ENCODE assay signal across 25 cellular contexts in the genomic region with DNA sequence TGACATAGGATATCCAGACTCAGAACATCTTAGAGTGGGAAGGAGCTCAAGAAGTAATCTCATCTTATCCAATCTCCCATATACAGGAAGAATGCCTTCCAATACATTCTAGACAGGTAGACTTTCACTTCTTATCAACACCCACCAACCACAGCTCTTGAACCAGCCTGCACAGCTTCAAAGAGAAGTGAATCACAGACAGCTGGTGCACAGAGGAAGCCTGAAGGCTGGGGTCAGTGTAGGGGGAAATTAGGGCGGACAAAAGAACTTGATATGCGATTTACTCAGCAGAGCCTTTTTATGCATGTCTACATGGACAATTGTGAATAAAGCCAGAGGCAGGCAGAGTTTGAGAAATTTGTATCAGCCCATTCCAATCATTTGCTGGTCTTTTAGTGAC.
DNase-seq lines count a peak whose midpoint lies in the region; ATAC-seq, FAIRE-seq and TF ChIP-seq lines count a peak whose summit lies in the region.
"Had no signal": no experiment of that assay in that cellular context is flagged by ENCODE, and none has a peak within 500 bp of the region (broad histone marks: within the 10 kb centered on the region; RNA-seq: fewer than 3 reads in every experiment).

No MANE protein-coding gene starts in this region.

- H3K4me1 Mint-ChIP-seq in astrocyte (ENCODE audit: low read depth, unreplicated experiment), result peaks cover 20% of the 10 kb centered on the region
- no peaks in the 10 kb centered on the region for H3K4me1 Mint-ChIP-seq in T-helper 17 cell

- H2AK5ac ChIP-seq in trophoblast cell (ENCODE audit: low read length), result no peak overlapping the region

- H3K4me3 Mint-ChIP-seq in astrocyte (ENCODE audit: unreplicated experiment) (peak overlapping the region; percentile 56), T-helper 17 cell (no peak overlapping the region)
- H3K4me3 Mint-ChIP-seq: CD4-positive, CD25-positive, alpha-beta regulatory T cell; IgD-negative memory B cell had no signal

- H3K4me3 ChIP-seq in astrocyte (ENCODE audit: insufficient read depth, low read depth, low read length) (no peak overlapping the region), trophoblast cell (ENCODE audit: low read depth, low read length) (no peak overlapping the region)
- H3K4me3 ChIP-seq: GM12878, MG63, SJSA1 had no signal

- H3K27me3 Mint-ChIP-seq in astrocyte (ENCODE audit: low read depth, unreplicated experiment) (peaks cover 24% of the 10 kb centered on the region), T-helper 17 cell (peaks cover 56% of the 10 kb centered on the region)

- H3K79me1 ChIP-seq in trophoblast cell (ENCODE audit: low read length), result no peaks in the 10 kb centered on the region

- no peak for TF ChIP-seq CTCF in astrocyte (IDR thresholded peaks at IDR 0.05; ENCODE audit: insufficient read depth, low read depth, low read length)

- DNase-seq in NCI-H226 (peak; percentile 8), astrocyte (ENCODE audit: low read depth) (no peak), kidney tubule cell (ENCODE audit: low spot score) (peak; percentile 22), trophoblast cell (no peak), GM19239 (ENCODE audit: insufficient read length, low spot score) (no peak), T-helper 17 cell (no peak)
- no peak for DNase-seq in activated CD4-positive, alpha-beta T cell treated with anti-CD3 and anti-CD28 coated beads for 4 hours
- DNase-seq: Caco-2; CD4-positive, CD25-positive, alpha-beta regulatory T cell; DMS 273 treated with DMSO at 0.1 percent for 48 hours; DND-41; Kasumi-1; MG63; NCI-H1048; NCI-H1417 treated with DMSO at 0.1 percent for 48 hours; NCI-H1930; NCI-H2227 treated with DMSO at 0.1 percent for 48 hours; NCI-H524; NCI-H82; OCI-M1 had no signal

- no peak overlapping the region for H3K9ac ChIP-seq in astrocyte (ENCODE audit: low read length)
- H3K9ac ChIP-seq in trophoblast cell (ENCODE audit: low read length), result no peak overlapping the region

- H4K8ac ChIP-seq in trophoblast cell (ENCODE audit: low read depth, low read length), result no peak overlapping the region

- H2BK12ac ChIP-seq in trophoblast cell (ENCODE audit: low read length), result no peak overlapping the region

- H3K36me3 Mint-ChIP-seq in astrocyte (ENCODE audit: low read depth, unreplicated experiment) (peaks cover 5% of the 10 kb centered on the region), T-helper 17 cell (ENCODE audit: low read depth) (no peaks in the 10 kb centered on the region)
- H3K36me3 Mint-ChIP-seq: CD4-positive, CD25-positive, alpha-beta regulatory T cell; IgD-negative memory B cell had no signal

- H3K27ac ChIP-seq in astrocyte (ENCODE audit: low read depth, low read length) (no peak overlapping the region), trophoblast cell (ENCODE audit: low read depth, low read length) (no peak overlapping the region)
- H3K27ac ChIP-seq: SJSA1 had no signal

- WGBS in trophoblast cell (ENCODE audit: extremely low coverage, insufficient coverage, insufficient read length), result no CpG with 5 or more reads among the region's 2 CpGs

- no peaks in the 10 kb centered on the region for H4K20me1 ChIP-seq in astrocyte (ENCODE audit: insufficient read depth, low read length)

- ATAC-seq in T-helper 17 cell, result no peak
- ATAC-seq in GM18868 (IDR thresholded peaks at IDR 0.05; ENCODE audit: unreplicated experiment), result no peak
- ATAC-seq: GM12878 had no signal

- H3K79me2 ChIP-seq in astrocyte (ENCODE audit: insufficient read depth, low read length) (no peaks in the 10 kb centered on the region), trophoblast cell (ENCODE audit: control insufficient read depth, insufficient read depth, low read length, poor library complexity) (no peaks in the 10 kb centered on the region)

- no peak overlapping the region for H3K23ac ChIP-seq in trophoblast cell (ENCODE audit: low read length)

- H2AFZ ChIP-seq in astrocyte (ENCODE audit: low read depth, low read length), result no peak overlapping the region
- no peak overlapping the region for H2AFZ ChIP-seq in trophoblast cell (ENCODE audit: insufficient read depth, low read length, poor library complexity)

- no peak overlapping the region for H3K18ac ChIP-seq in trophoblast cell (ENCODE audit: low read length)

- H3K4me1 ChIP-seq in astrocyte (ENCODE audit: insufficient read depth, low read length) (peaks cover 2% of the 10 kb centered on the region), trophoblast cell (ENCODE audit: control insufficient read depth in 1 of 2, insufficient read depth in 2 of 2, low read length in 2 of 2) (peaks cover 5 to 9% of the 10 kb centered on the region in 2 experiments)
- H3K4me1 ChIP-seq: Caco-2, SJSA1 had no signal

- no peak overlapping the region for H3K4ac ChIP-seq in trophoblast cell (ENCODE audit: low read depth, low read length)

- H4K12ac ChIP-seq in trophoblast cell (ENCODE audit: low read depth, low read length), result no peak overlapping the region

- peaks cover 15% of the 10 kb centered on the region for H3K9me3 Mint-ChIP-seq in astrocyte (ENCODE audit: unreplicated experiment)

- H3K4me2 ChIP-seq in astrocyte (ENCODE audit: low read length), result no peak overlapping the region
- peak overlapping the region; percentile 25 for H3K4me2 ChIP-seq in trophoblast cell (ENCODE audit: low read length)

- H3K27ac Mint-ChIP-seq in astrocyte (ENCODE audit: unreplicated experiment), result peak overlapping the region; percentile 93
- no peak overlapping the region for H3K27ac Mint-ChIP-seq in T-helper 17 cell
- H3K27ac Mint-ChIP-seq: CD4-positive, CD25-positive, alpha-beta regulatory T cell; IgD-negative memory B cell had no signal

- no peak overlapping the region for H2BK5ac ChIP-seq in trophoblast cell (ENCODE audit: low read depth, low read length, poor library complexity)

- FAIRE-seq in astrocyte (lab: Jason Lieb, UNC), result no peak
- FAIRE-seq in GM19239 (lab: Jason Lieb, UNC), result no peak
- FAIRE-seq: GM12878, RCC 7860 had no signal

- no peak overlapping the region for H2BK120ac ChIP-seq in trophoblast cell (ENCODE audit: insufficient read depth, low read length, poor library complexity)

- H3K27me3 ChIP-seq in astrocyte (ENCODE audit: insufficient read depth, low read length), result peaks cover 9% of the 10 kb centered on the region
- H3K27me3 ChIP-seq in trophoblast cell (ENCODE audit: insufficient read depth, low read length), result peaks cover 8% of the 10 kb centered on the region

- H3K36me3 ChIP-seq in astrocyte (ENCODE audit: insufficient read depth, low read length) (no peaks in the 10 kb centered on the region), trophoblast cell (ENCODE audit: control insufficient read depth in 1 of 2, insufficient read depth in 2 of 2, low read length in 2 of 2) (no peaks in the 10 kb centered on the region)
- H3K36me3 ChIP-seq: MG63, SJSA1 had no signal

- H3K9me3 ChIP-seq in astrocyte (ENCODE audit: insufficient read depth, low read depth, low read length) (no peaks in the 10 kb centered on the region), trophoblast cell (ENCODE audit: insufficient read depth, low read depth, low read length) (peaks cover 10% of the 10 kb centered on the region), T-helper 17 cell (ENCODE audit: control insufficient read depth, low read length, poor library complexity, severe bottlenecking) (no peaks in the 10 kb centered on the region)
- H3K9me3 ChIP-seq: Caco-2, SJSA1 had no signal

- no peak overlapping the region for H4K91ac ChIP-seq in trophoblast cell (ENCODE audit: low read depth, low read length)

- H3K14ac ChIP-seq in trophoblast cell (ENCODE audit: low read length), result no peak overlapping the region

Comparison
In these comparisons a context has a peak if more than half of its experiments do, and no peak if none do; other contexts are left out.
1. DNase-seq: peak in NCI-H226 (single experiment) and kidney tubule cell (single experiment); none in astrocyte (single experiment), trophoblast cell (0 of 2), GM19239 (single experiment), T-helper 17 cell (0 of 3) and activated CD4-positive, alpha-beta T cell treated with anti-CD3 and anti-CD28 coated beads for 4 hours (0 of 2).